1 cellular context compared by ENCODE assay signal in genomic region chr5:28397502-28397941, GRCh38.
TF ChIP-seq lines count a peak whose summit lies in the region.

No MANE protein-coding gene starts in this region.

TF ChIP-seq in HepG2, 621 proteins besides CTCF, POLR2A, EP300 and RAD21 (continued from another document):
- TF ChIP-seq ZHX1 (CRISPR knock-in tag; IDR thresholded peaks at IDR 0.05; ENCODE audit: low read depth) (no peak), SMAD1 (CRISPR knock-in tag; IDR thresholded peaks at IDR 0.05; ENCODE audit: borderline replicate concordance, low read depth) (no peak), RXRB (CRISPR knock-in tag; IDR thresholded peaks at IDR 0.05; ENCODE audit: borderline replicate concordance) (no peak), ZIK1 (CRISPR knock-in tag; IDR thresholded peaks at IDR 0.05; ENCODE audit: borderline replicate concordance, low read depth) (no peak), ZNF263 (CRISPR knock-in tag; IDR thresholded peaks at IDR 0.05) (no peak), LBX2 (CRISPR knock-in tag; IDR thresholded peaks at IDR 0.05; ENCODE audit: borderline replicate concordance) (no peak), ATM (IDR thresholded peaks at IDR 0.05; ENCODE audit: borderline replicate concordance) (no peak), ZNF660 (CRISPR knock-in tag; IDR thresholded peaks at IDR 0.05; ENCODE audit: borderline replicate concordance, low read depth) (no peak), CENPT (CRISPR knock-in tag; IDR thresholded peaks at IDR 0.05; ENCODE audit: low read depth) (no peak), FOXA1 (IDR thresholded peaks at IDR 0.05) (no peak), FOXA1 (CRISPR knock-in tag; IDR thresholded peaks at IDR 0.05) (no peak), TOPORS (CRISPR knock-in tag; IDR thresholded peaks at IDR 0.05) (no peak), HOXA7 (CRISPR knock-in tag; IDR thresholded peaks at IDR 0.05) (no peak), CREBL2 (CRISPR knock-in tag; IDR thresholded peaks at IDR 0.05; ENCODE audit: borderline replicate concordance) (no peak), ZNF260 (CRISPR knock-in tag; IDR thresholded peaks at IDR 0.05; ENCODE audit: borderline replicate concordance, low read depth) (no peak), MLLT10 (CRISPR knock-in tag; IDR thresholded peaks at IDR 0.05) (no peak), ZFP91 (CRISPR knock-in tag; IDR thresholded peaks at IDR 0.05; ENCODE audit: borderline replicate concordance) (no peak), ZNF124 (CRISPR knock-in tag; IDR thresholded peaks at IDR 0.05) (no peak)
- TF ChIP-seq, protein P1, sequence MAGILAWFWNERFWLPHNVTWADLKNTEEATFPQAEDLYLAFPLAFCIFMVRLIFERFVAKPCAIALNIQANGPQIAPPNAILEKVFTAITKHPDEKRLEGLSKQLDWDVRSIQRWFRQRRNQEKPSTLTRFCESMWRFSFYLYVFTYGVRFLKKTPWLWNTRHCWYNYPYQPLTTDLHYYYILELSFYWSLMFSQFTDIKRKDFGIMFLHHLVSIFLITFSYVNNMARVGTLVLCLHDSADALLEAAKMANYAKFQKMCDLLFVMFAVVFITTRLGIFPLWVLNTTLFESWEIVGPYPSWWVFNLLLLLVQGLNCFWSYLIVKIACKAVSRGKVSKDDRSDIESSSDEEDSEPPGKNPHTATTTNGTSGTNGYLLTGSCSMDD (CRISPR knock-in tag; IDR thresholded peaks at IDR 0.05): no peak
